In genomic region chr19:50679177-50680125, GRCh38 we compare ENCODE assay signal across 1 cellular context.
TF ChIP-seq lines count a peak whose summit lies in the region.

No MANE protein-coding gene starts in this region.

TF ChIP-seq in HepG2, 621 proteins besides CTCF, POLR2A, EP300 and RAD21 (continues in another document):
- TF ChIP-seq ZSCAN31 (CRISPR knock-in tag; IDR thresholded peaks at IDR 0.05; ENCODE audit: low read depth) (no peak), SNAPC4 (CRISPR knock-in tag; IDR thresholded peaks at IDR 0.05) (no peak), SIX1 (CRISPR knock-in tag; IDR thresholded peaks at IDR 0.05; ENCODE audit: borderline replicate concordance) (no peak), ZNF746 (CRISPR knock-in tag; IDR thresholded peaks at IDR 0.05) (no peak), CSRNP2 (CRISPR knock-in tag; conservative IDR thresholded peaks at IDR 0.05; ENCODE audit: low read depth) (no peak), ZNF138 (CRISPR knock-in tag; IDR thresholded peaks at IDR 0.05; ENCODE audit: low read depth) (no peak), HNF4A (CRISPR knock-in tag; IDR thresholded peaks at IDR 0.05) (no peak), TFDP1 (CRISPR knock-in tag; IDR thresholded peaks at IDR 0.05; ENCODE audit: borderline replicate concordance) (peak; percentile 92), MAFF (IDR thresholded peaks at IDR 0.05; ENCODE audit: low read depth, low read length) (no peak), THAP8 (CRISPR knock-in tag; IDR thresholded peaks at IDR 0.05; ENCODE audit: borderline replicate concordance) (no peak), ZNF234 (CRISPR knock-in tag; conservative IDR thresholded peaks at IDR 0.05) (no peak), ZNF343 (CRISPR knock-in tag; IDR thresholded peaks at IDR 0.05) (no peak), ZNF589 (CRISPR knock-in tag; conservative IDR thresholded peaks at IDR 0.05) (no peak), MATR3 (CRISPR knock-in tag; IDR thresholded peaks at IDR 0.05) (no peak), SMARCE1 (IDR thresholded peaks at IDR 0.05; ENCODE audit: borderline replicate concordance) (no peak), SKI (IDR thresholded peaks at IDR 0.05; ENCODE audit: partially characterized antibody) (no peak), HIVEP1 (CRISPR knock-in tag; IDR thresholded peaks at IDR 0.05) (no peak), ZBTB40 (IDR thresholded peaks at IDR 0.05) (no peak), ZBTB40 (CRISPR knock-in tag; IDR thresholded peaks at IDR 0.05) (no peak), ZBTB10 (CRISPR knock-in tag; IDR thresholded peaks at IDR 0.05; ENCODE audit: borderline replicate concordance) (no peak), ZMAT3 (CRISPR knock-in tag; conservative IDR thresholded peaks at IDR 0.05) (no peak), SSRP1 (CRISPR knock-in tag; IDR thresholded peaks at IDR 0.05) (no peak), HOXA5 (CRISPR knock-in tag; IDR thresholded peaks at IDR 0.05) (no peak), TCF7L2 (IDR thresholded peaks at IDR 0.05; ENCODE audit: low read depth, low read length) (no peak), ZNF460 (CRISPR knock-in tag; IDR thresholded peaks at IDR 0.05; ENCODE audit: borderline replicate concordance) (no peak), GRHL1 (CRISPR knock-in tag; conservative IDR thresholded peaks at IDR 0.05) (no peak), SP140L (CRISPR knock-in tag; IDR thresholded peaks at IDR 0.05; ENCODE audit: borderline replicate concordance) (no peak), ZBTB46 (CRISPR knock-in tag; IDR thresholded peaks at IDR 0.05; ENCODE audit: borderline replicate concordance) (no peak), EED (CRISPR knock-in tag; IDR thresholded peaks at IDR 0.05) (no peak), ZNF3 (CRISPR knock-in tag; IDR thresholded peaks at IDR 0.05) (no peak), ZNF513 (CRISPR knock-in tag; conservative IDR thresholded peaks at IDR 0.05) (no peak)
